1 cellular context compared by ENCODE assay signal in the genomic region with DNA sequence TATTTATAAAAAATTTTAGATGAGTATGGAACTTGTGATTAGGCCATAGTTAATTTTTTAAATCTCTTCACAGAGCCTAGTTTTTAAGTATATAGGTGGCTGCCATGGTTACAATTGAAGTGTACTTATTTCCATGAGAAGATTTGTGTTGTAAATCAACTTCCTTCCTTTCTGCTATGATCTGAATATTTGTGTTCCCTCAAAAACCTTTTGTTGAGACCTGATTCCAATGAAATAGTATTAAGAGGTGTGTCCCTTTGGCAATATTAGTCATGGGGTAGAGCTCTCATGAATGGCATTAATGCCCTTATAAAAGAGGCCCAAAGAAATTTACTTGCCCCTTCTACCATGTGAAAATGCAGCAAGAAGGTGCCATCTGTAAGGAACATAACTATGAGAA.
TF ChIP-seq lines count a peak whose summit lies in the region.

No MANE protein-coding gene starts in this region.

TF ChIP-seq in WTC11, 78 proteins besides CTCF, POLR2A, EP300 and RAD21 (continued from another document):
- TF ChIP-seq SOX15 (CRISPR knock-in tag; IDR thresholded peaks at IDR 0.05) (no peak), ZBTB43 (CRISPR knock-in tag; IDR thresholded peaks at IDR 0.05) (no peak), CREM (CRISPR knock-in tag; IDR thresholded peaks at IDR 0.05) (no peak), FOXP4 (CRISPR knock-in tag; IDR thresholded peaks at IDR 0.05) (no peak), HMGXB4 (CRISPR knock-in tag; IDR thresholded peaks at IDR 0.05) (no peak), JAZF1 (CRISPR knock-in tag; IDR thresholded peaks at IDR 0.05) (no peak)
TF ChIP-seq in WTC11: peak in this region for 0.
